ENCODE assay signal across 14 cellular contexts in genomic region chr5:83003791-83004190, GRCh38.
DNase-seq lines count a peak whose midpoint lies in the region; ATAC-seq and TF ChIP-seq lines count a peak whose summit lies in the region.
"Had no signal": no experiment of that assay in that cellular context is flagged by ENCODE, and none has a peak within 500 bp of the region (broad histone marks: within the 10 kb centered on the region; RNA-seq: fewer than 3 reads in every experiment).

No MANE protein-coding gene starts in this region.

- peak overlapping the region; percentile 26 for H3K4me3 Mint-ChIP-seq in glutamatergic neuron (ENCODE audit: unreplicated experiment)
- H3K4me3 Mint-ChIP-seq: CD4-positive, alpha-beta memory T cell had no signal

- intact Hi-C loops in upper lobe of right lung (cut with DNase I): no loop called here

- peak overlapping the region; percentile 33 for H2AFZ ChIP-seq in neuron (ENCODE audit: low read depth, low read length)

- DNase-seq in glutamatergic neuron (no peak), upper lobe of right lung (no peak)
- DNase-seq: BE2C; CD4-positive, alpha-beta memory T cell; DMS79 treated with DMSO at 0.1 percent for 48 hours; EL; GDM1 had no signal

- no peaks in the 10 kb centered on the region for H3K9me3 Mint-ChIP-seq in glutamatergic neuron (ENCODE audit: unreplicated experiment)
- H3K9me3 Mint-ChIP-seq: CD4-positive, alpha-beta memory T cell had no signal

- H3K27ac ChIP-seq in HUES64 (ENCODE audit: low read depth, low read length) (peak overlapping the region; percentile 71; the same call in 1 of the 2 replicates), upper lobe of right lung (no peak overlapping the region)
- H3K27ac ChIP-seq: A549, C4-2B had no signal

- H3K4me3 ChIP-seq in HUES64 (ENCODE audit: low read length) (no peak overlapping the region), neuron (ENCODE audit: low read length) (no peak overlapping the region), upper lobe of right lung (no peak overlapping the region)
- H3K4me3 ChIP-seq: A549, HAP-1 had no signal

- no peaks in the 10 kb centered on the region for H3K36me3 Mint-ChIP-seq in glutamatergic neuron (ENCODE audit: unreplicated experiment)
- H3K36me3 Mint-ChIP-seq: CD4-positive, alpha-beta memory T cell had no signal

- ATAC-seq in HG03196 (IDR thresholded peaks at IDR 0.05; ENCODE audit: unreplicated experiment) (no peak), upper lobe of right lung (no peak), GM18517 (IDR thresholded peaks at IDR 0.05; ENCODE audit: unreplicated experiment) (no peak)
- ATAC-seq: A549 had no signal

- H3K9me3 ChIP-seq in HUES64 (ENCODE audit: insufficient read depth, low read depth, low read length) (no peaks in the 10 kb centered on the region), neuron (ENCODE audit: low read length) (no peaks in the 10 kb centered on the region), upper lobe of right lung (no peaks in the 10 kb centered on the region)
- H3K9me3 ChIP-seq: A549, BE2C, HAP-1 had no signal

- H3K27ac Mint-ChIP-seq in glutamatergic neuron (ENCODE audit: unreplicated experiment): no peak overlapping the region
- H3K27ac Mint-ChIP-seq: CD4-positive, alpha-beta memory T cell had no signal

- H3K4me1 Mint-ChIP-seq in glutamatergic neuron (ENCODE audit: low read depth, unreplicated experiment): peaks cover 40% of the 10 kb centered on the region
- H3K4me1 Mint-ChIP-seq: CD4-positive, alpha-beta memory T cell had no signal

- H3K4me1 ChIP-seq in HUES64 (ENCODE audit: insufficient read depth, low read length) (peaks cover 68% of the 10 kb centered on the region), neuron (ENCODE audit: insufficient read depth, low read length) (peaks cover 6% of the 10 kb centered on the region), upper lobe of right lung (no peaks in the 10 kb centered on the region)
- H3K4me1 ChIP-seq: BE2C had no signal

- H3K9ac ChIP-seq in HUES64 (ENCODE audit: low read depth, low read length): no peak overlapping the region

- TF ChIP-seq CTCF in glutamatergic neuron (IDR thresholded peaks at IDR 0.05; ENCODE audit: partially characterized antibody, unreplicated experiment) (no peak), upper lobe of right lung (IDR thresholded peaks at IDR 0.05) (no peak)

- no peaks in the 10 kb centered on the region for H3K27me3 ChIP-seq in HUES64 (ENCODE audit: insufficient read depth, low read length)
- no peaks in the 10 kb centered on the region for H3K27me3 ChIP-seq in neuron (ENCODE audit: insufficient read depth, low read length)
- H3K27me3 ChIP-seq in upper lobe of right lung: no peaks in the 10 kb centered on the region
- H3K27me3 ChIP-seq: BE2C had no signal

- H3K27me3 Mint-ChIP-seq in glutamatergic neuron (ENCODE audit: unreplicated experiment): no peaks in the 10 kb centered on the region

- 54% methylated on average over 2 of the region's 2 CpGs for WGBS in HUES64

- H3K36me3 ChIP-seq in HUES64 (ENCODE audit: insufficient read depth, low read length): no peaks in the 10 kb centered on the region
- no peaks in the 10 kb centered on the region for H3K36me3 ChIP-seq in neuron (ENCODE audit: insufficient read depth, low read length)
- no peaks in the 10 kb centered on the region for H3K36me3 ChIP-seq in upper lobe of right lung
- H3K36me3 ChIP-seq: BE2C, HAP-1 had no signal
